14 cellular contexts compared by ENCODE assay signal in genomic region chr13:110448230-110448629, GRCh38.
DNase-seq lines count a peak whose midpoint lies in the region; ATAC-seq and TF ChIP-seq lines count a peak whose summit lies in the region.
"Had no signal": no experiment of that assay in that cellular context is flagged by ENCODE, and none has a peak within 500 bp of the region (broad histone marks: within the 10 kb centered on the region; RNA-seq: fewer than 3 reads in every experiment).

No MANE protein-coding gene starts in this region.

- DNase-seq in EL (peak; percentile 96), fibroblast of peridontal ligament (ENCODE audit: extremely low read depth) (peak; percentile 37), HuH-7 (ENCODE audit: low spot score) (no peak), NK-92 (lab: John Stamatoyannopoulos, UW; ENCODE audit: unreplicated experiment) (no peak), mucosa of gallbladder (ENCODE audit: low spot score) (no peak)
- DNase-seq: activated CD8-positive, alpha-beta T cell treated with anti-CD3 and anti-CD28 coated beads, Interleukin-2, amount 10 ng/mL, durations not matched to agents 7 days and 5 days; left ventricle myocardium superior; NCI-H1436; T-helper 17 cell had no signal

- peaks cover 24% of the 10 kb centered on the region for H3K4me1 ChIP-seq in rectal smooth muscle tissue (ENCODE audit: control insufficient read depth, insufficient read depth, low read length)
- H3K4me1 ChIP-seq: parathyroid adenoma had no signal

- no peak overlapping the region for H3K4me3 ChIP-seq in rectal smooth muscle tissue (ENCODE audit: low read length)

- no peaks in the 10 kb centered on the region for H3K27me3 ChIP-seq in rectal smooth muscle tissue (ENCODE audit: control insufficient read depth, insufficient read depth, low read length)

- H3K27ac ChIP-seq in rectal smooth muscle tissue (ENCODE audit: low read depth, low read length): peak overlapping the region; percentile 69
- H3K27ac ChIP-seq: parathyroid adenoma had no signal

- peak; percentile 43 for ATAC-seq in SK-N-SH treated with all-trans-retinoic acid at 6 μM for 48 hours
- ATAC-seq in HG02623 (IDR thresholded peaks at IDR 0.05; ENCODE audit: unreplicated experiment): no peak
- ATAC-seq: activated CD8-positive, alpha-beta T cell treated with anti-CD3 and anti-CD28 coated beads, Interleukin-2, amount 10 ng/mL, durations not matched to agents 7 days and 5 days; esophagus mucosa; left ventricle myocardium superior; T-helper 17 cell had no signal

- peaks cover 19% of the 10 kb centered on the region for H3K36me3 ChIP-seq in rectal smooth muscle tissue (ENCODE audit: control insufficient read depth, insufficient read depth, low read length)

- H3K9ac ChIP-seq in rectal smooth muscle tissue (ENCODE audit: low read length): no peak overlapping the region
- H3K9ac ChIP-seq: parathyroid adenoma had no signal

TF ChIP-seq in SK-N-SH treated with all-trans-retinoic acid at 6 μM for 48 hours, 23 proteins besides CTCF, POLR2A, EP300 and RAD21:
- TF ChIP-seq TCF4 (CRISPR knock-in tag; IDR thresholded peaks at IDR 0.05; ENCODE audit: borderline replicate concordance) (no peak), OSR1 (CRISPR knock-in tag; IDR thresholded peaks at IDR 0.05) (no peak), ISL1 (CRISPR knock-in tag; IDR thresholded peaks at IDR 0.05) (no peak), ESRRG (CRISPR knock-in tag; IDR thresholded peaks at IDR 0.05) (no peak), CSRNP3 (CRISPR knock-in tag; IDR thresholded peaks at IDR 0.05) (no peak), ZNF70 (CRISPR knock-in tag; IDR thresholded peaks at IDR 0.05) (no peak), TSHZ2 (CRISPR knock-in tag; IDR thresholded peaks at IDR 0.05) (no peak)
- TF ChIP-seq, protein P1, sequence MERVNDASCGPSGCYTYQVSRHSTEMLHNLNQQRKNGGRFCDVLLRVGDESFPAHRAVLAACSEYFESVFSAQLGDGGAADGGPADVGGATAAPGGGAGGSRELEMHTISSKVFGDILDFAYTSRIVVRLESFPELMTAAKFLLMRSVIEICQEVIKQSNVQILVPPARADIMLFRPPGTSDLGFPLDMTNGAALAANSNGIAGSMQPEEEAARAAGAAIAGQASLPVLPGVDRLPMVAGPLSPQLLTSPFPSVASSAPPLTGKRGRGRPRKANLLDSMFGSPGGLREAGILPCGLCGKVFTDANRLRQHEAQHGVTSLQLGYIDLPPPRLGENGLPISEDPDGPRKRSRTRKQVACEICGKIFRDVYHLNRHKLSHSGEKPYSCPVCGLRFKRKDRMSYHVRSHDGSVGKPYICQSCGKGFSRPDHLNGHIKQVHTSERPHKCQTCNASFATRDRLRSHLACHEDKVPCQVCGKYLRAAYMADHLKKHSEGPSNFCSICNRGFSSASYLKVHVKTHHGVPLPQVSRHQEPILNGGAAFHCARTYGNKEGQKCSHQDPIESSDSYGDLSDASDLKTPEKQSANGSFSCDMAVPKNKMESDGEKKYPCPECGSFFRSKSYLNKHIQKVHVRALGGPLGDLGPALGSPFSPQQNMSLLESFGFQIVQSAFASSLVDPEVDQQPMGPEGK (CRISPR knock-in tag; IDR thresholded peaks at IDR 0.05; ENCODE audit: borderline replicate concordance): no peak

Comparison
In these comparisons a context has a peak if more than half of its experiments do, and no peak if none do; other contexts are left out.
1. DNase-seq: peak in EL (single experiment) and fibroblast of peridontal ligament (single experiment); none in HuH-7 (single experiment), NK-92 (single experiment) and mucosa of gallbladder (single experiment).